9 cellular contexts compared by ENCODE assay signal in genomic region chr12:40515041-40515825, GRCh38.
DNase-seq lines count a peak whose midpoint lies in the region; ATAC-seq, FAIRE-seq and TF ChIP-seq lines count a peak whose summit lies in the region.
"Had no signal": no experiment of that assay in that cellular context is flagged by ENCODE, and none has a peak within 500 bp of the region (broad histone marks: within the 10 kb centered on the region; RNA-seq: fewer than 3 reads in every experiment).

No MANE protein-coding gene starts in this region.

- ATAC-seq in GM19397 (IDR thresholded peaks at IDR 0.05; ENCODE audit: unreplicated experiment) (peak; percentile 50), HG03095 (IDR thresholded peaks at IDR 0.05; ENCODE audit: unreplicated experiment) (peak; percentile 62), esophagus mucosa (no peak)

- TF ChIP-seq POLR2A in GM12892 (IDR thresholded peaks at IDR 0.05; ENCODE audit: low read depth, low read length) = no peak

- H3K4me1 ChIP-seq in thymus (ENCODE audit: control insufficient read depth, insufficient read depth, low read length) = no peaks in the 10 kb centered on the region
- H3K4me1 ChIP-seq: suprapubic skin had no signal

- H3K9me3 ChIP-seq in thymus (ENCODE audit: control insufficient read depth) = no peaks in the 10 kb centered on the region
- H3K9me3 ChIP-seq: suprapubic skin had no signal

- H3K36me3 ChIP-seq in thymus (ENCODE audit: control insufficient read depth, insufficient read depth) = no peaks in the 10 kb centered on the region
- H3K36me3 ChIP-seq: suprapubic skin had no signal

- H3K27me3 ChIP-seq in thymus (ENCODE audit: control insufficient read depth, insufficient read depth) = no peaks in the 10 kb centered on the region
- H3K27me3 ChIP-seq: suprapubic skin had no signal

- no peak overlapping the region for H3K4me3 ChIP-seq in thymus (ENCODE audit: low read length)
- H3K4me3 ChIP-seq: suprapubic skin had no signal

- DNase-seq in NOMO-1 treated with dmso at 0.1 percent for 144 hours (lab: John Stamatoyannopoulos, UW; ENCODE audit: unreplicated experiment) (peak; percentile 52), NCI-H2081 (lab: John Stamatoyannopoulos, UW) (no peak), GM12892 (ENCODE audit: insufficient read length) (no peak)

- H3K27ac ChIP-seq in thymus (ENCODE audit: low read depth) = peak overlapping the region; percentile 25
- H3K27ac ChIP-seq: suprapubic skin had no signal

- no peak for FAIRE-seq in GM12892 (lab: Jason Lieb, UNC)
- FAIRE-seq: TTC549 had no signal

- WGBS in thymus = 39% methylated on average over 5 of the region's 5 CpGs
